ENCODE assay signal across 6 cellular contexts in genomic region chr9:137239541-137240200, GRCh38. TPM values are rescaled to one million over a fixed set of nuclear protein-coding genes. Genes with fewer than 3 reads are reported as not detected.
DNase-seq lines count a peak whose midpoint lies in the region; ATAC-seq and TF ChIP-seq lines count a peak whose summit lies in the region.
"Not testable (repeated sequence)": the region's sequence is repeated elsewhere in the genome, so short reads cannot be mapped to it uniquely, and the experiment has no call there.

No MANE protein-coding gene starts in this region.

- H3K27ac Mint-ChIP-seq in naive thymus-derived CD8-positive, alpha-beta T cell = peak overlapping the region; percentile 20 to 85 (median 70)

- H3K27me3 ChIP-seq in RWPE2 (ENCODE audit: insufficient read depth, poor library complexity, severe bottlenecking); foreskin keratinocyte: not testable (repeated sequence)

- POLR2A ChIA-PET in naive thymus-derived CD8-positive, alpha-beta T cell (lab: Charles Lee) = interaction anchor here (0.7 to 8.9 kb wide), 23 partner anchors 9 to 512 kb away, joined by 3 to 139 read pairs (median 7); partner anchors contain the start of genes ANAPC2, CYSRT1, EHMT1 and EXD3

- not testable (repeated sequence) for H3K9me3 Mint-ChIP-seq in naive thymus-derived CD8-positive, alpha-beta T cell

- not testable (repeated sequence) for H3K9me3 ChIP-seq in RWPE2 (ENCODE audit: severe bottlenecking)

- in situ Hi-C loops in astrocyte of the spinal cord (cut with HindIII; ENCODE audit: low sequenced_read_pairs) = not testable (repeated sequence)

- not testable (repeated sequence) for ATAC-seq in RWPE2 (ENCODE audit: low read depth); foreskin keratinocyte; naive thymus-derived CD8-positive, alpha-beta T cell

- peak overlapping the region; percentile 91 for H3K27ac ChIP-seq in RWPE2 (ENCODE audit: poor library complexity, severe bottlenecking)
- peak overlapping the region; percentile 81 for H3K27ac ChIP-seq in foreskin keratinocyte
- H3K27ac ChIP-seq in temporal lobe (ENCODE audit: low read depth, low read length) = peak overlapping the region; percentile 95

- H3K4me1 Mint-ChIP-seq in naive thymus-derived CD8-positive, alpha-beta T cell = peaks cover 10 to 45% (median 31%) of the 10 kb centered on the region in 4 donors

- DNase-seq in ELR (ENCODE audit: low read depth) = peak; percentile 27
- DNase-seq in RWPE2 (ENCODE audit: low spot score); astrocyte of the spinal cord (ENCODE audit: low read depth, low spot score); foreskin keratinocyte; naive thymus-derived CD8-positive, alpha-beta T cell: not testable (repeated sequence)

- not testable (repeated sequence) for H3K36me3 Mint-ChIP-seq in naive thymus-derived CD8-positive, alpha-beta T cell

- not testable (repeated sequence) for H3K27me3 Mint-ChIP-seq in naive thymus-derived CD8-positive, alpha-beta T cell

- peak overlapping the region; percentile 65 to 84 (median 74) for H3K4me3 Mint-ChIP-seq in naive thymus-derived CD8-positive, alpha-beta T cell

- peaks cover 25% of the 10 kb centered on the region for H3K36me3 ChIP-seq in RWPE2 (ENCODE audit: low read depth)

- H3K4me3 ChIP-seq in RWPE2 (ENCODE audit: severe bottlenecking) = peak overlapping the region; percentile 48
- peak overlapping the region; percentile 50 for H3K4me3 ChIP-seq in astrocyte of the spinal cord (ENCODE audit: low read depth, low read length)

- H3K4me1 ChIP-seq in RWPE2 (ENCODE audit: insufficient read depth, poor library complexity, severe bottlenecking); foreskin keratinocyte: not testable (repeated sequence)

- TF ChIP-seq CTCF in RWPE2 (IDR thresholded peaks at IDR 0.05; ENCODE audit: poor library complexity, severe bottlenecking); astrocyte of the spinal cord (IDR thresholded peaks at IDR 0.05; ENCODE audit: low read depth, low read length); foreskin keratinocyte (conservative IDR thresholded peaks at IDR 0.05): not testable (repeated sequence)

RNA-seq across cellular contexts. Expression of gene TUBB4B, which starts 1.4 kb away (rescaled TPM):
- 766 and 947 TPM in 2 replicates for total RNA-seq in foreskin keratinocyte
- 1,088 and 1,242 TPM in 2 replicates for polyA plus RNA-seq in foreskin keratinocyte
- total RNA-seq in naive thymus-derived CD8-positive, alpha-beta T cell = 10 to 100 TPM; 60.2 TPM
- 10 to 100 TPM; 10.8 to 23.4 (median 22.5) TPM for polyA plus RNA-seq in naive thymus-derived CD8-positive, alpha-beta T cell
- total RNA-seq in temporal lobe = 76.5 TPM

RNA-seq across cellular contexts. Expression of gene SLC34A3, which starts 9.0 kb away (rescaled TPM):
- total RNA-seq in foreskin keratinocyte (not detected in 2 replicates), temporal lobe (not detected)
- polyA plus RNA-seq in foreskin keratinocyte = not detected in 2 replicates
- total RNA-seq in naive thymus-derived CD8-positive, alpha-beta T cell = not detected
- not detected for polyA plus RNA-seq in naive thymus-derived CD8-positive, alpha-beta T cell

RNA-seq across cellular contexts. Expression of gene STPG3, which starts 11.4 kb away (rescaled TPM):
- total RNA-seq in foreskin keratinocyte (not detected in 2 replicates), temporal lobe (not detected)
- not detected in 2 replicates for polyA plus RNA-seq in foreskin keratinocyte
- not detected for total RNA-seq in naive thymus-derived CD8-positive, alpha-beta T cell
- not detected for polyA plus RNA-seq in naive thymus-derived CD8-positive, alpha-beta T cell

RNA-seq across cellular contexts. Expression of gene RNF224, which starts 12.4 kb away (rescaled TPM):
- total RNA-seq in foreskin keratinocyte = not detected in 2 replicates
- polyA plus RNA-seq in foreskin keratinocyte = not detected in 2 replicates
- total RNA-seq in naive thymus-derived CD8-positive, alpha-beta T cell = under 1 TPM in 1 of 2 experiments, not detected in 1; 0.21 TPM
- not detected for polyA plus RNA-seq in naive thymus-derived CD8-positive, alpha-beta T cell
- total RNA-seq in temporal lobe = under 0.01 TPM

RNA-seq across cellular contexts. Expression of gene CYSRT1, which starts 14.7 kb away (rescaled TPM):
- total RNA-seq in foreskin keratinocyte = 0.92 and 1.2 TPM in 2 replicates
- 1.0 and 1.4 TPM in 2 replicates for polyA plus RNA-seq in foreskin keratinocyte
- total RNA-seq in naive thymus-derived CD8-positive, alpha-beta T cell = under 1 TPM; 0.30 to 0.47 TPM
- not detected for polyA plus RNA-seq in naive thymus-derived CD8-positive, alpha-beta T cell
- total RNA-seq in temporal lobe = 0.25 TPM
